In the genomic region with DNA sequence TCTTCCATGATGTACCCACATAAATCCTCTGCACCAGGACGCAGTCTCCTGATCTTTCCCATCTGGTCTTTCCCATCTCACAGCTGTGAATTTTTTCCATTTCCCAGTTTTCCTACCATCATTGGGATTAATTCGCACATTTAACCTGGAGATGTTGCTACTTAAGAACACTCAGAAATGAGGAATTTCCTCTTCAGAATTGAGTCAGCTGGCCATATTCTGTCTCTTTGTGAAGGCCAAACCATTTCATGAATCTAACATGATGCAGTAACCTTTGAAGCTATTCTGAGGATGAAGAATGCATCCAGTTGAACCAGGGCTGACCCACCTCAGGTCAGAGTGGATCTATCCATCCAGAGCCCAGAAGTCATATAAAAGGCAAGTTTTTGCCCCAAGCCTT, we compare ENCODE assay signal across 25 cellular contexts.
DNase-seq lines count a peak whose midpoint lies in the region; ATAC-seq, FAIRE-seq and TF ChIP-seq lines count a peak whose summit lies in the region.
"Had no signal": no experiment of that assay in that cellular context is flagged by ENCODE, and none has a peak within 500 bp of the region (broad histone marks: within the 10 kb centered on the region; RNA-seq: fewer than 3 reads in every experiment).

No MANE protein-coding gene starts in this region.

- TF ChIP-seq RAD21 in SK-N-SH (IDR thresholded peaks at IDR 0.05; ENCODE audit: low read length): no peak

- H2AFZ ChIP-seq in SK-N-SH (ENCODE audit: low read depth) (no peak overlapping the region), Loucy (ENCODE audit: low read length) (no peak overlapping the region)
- H2AFZ ChIP-seq: GM23338 had no signal

- WGBS in SK-N-SH (ENCODE audit: low lambda C conversion rate): 96% methylated on average over 2 of the region's 2 CpGs

- H3K79me2 ChIP-seq in SK-N-SH (ENCODE audit: insufficient read depth) (no peaks in the 10 kb centered on the region), Loucy (ENCODE audit: insufficient read depth, low read length) (no peaks in the 10 kb centered on the region; the same call in 1 of the 2 replicates)

- ATAC-seq in SK-N-SH treated with all-trans-retinoic acid at 6 μM for 48 hours: no peak
- ATAC-seq: GM23338 had no signal

- TF ChIP-seq CTCF in SK-N-SH (IDR thresholded peaks at IDR 0.05): no peak
- no peak for TF ChIP-seq CTCF in Loucy (conservative IDR thresholded peaks at IDR 0.05; ENCODE audit: low read length)
- no peak for TF ChIP-seq CTCF in foreskin fibroblast (IDR thresholded peaks at IDR 0.05; ENCODE audit: low read depth, low read length)
- TF ChIP-seq CTCF in dorsolateral prefrontal cortex (IDR thresholded peaks at IDR 0.05 in 54 of 56, conservative IDR thresholded peaks at IDR 0.05 in 2 of 56; ENCODE audit: low read depth in 1 of 56, partially characterized antibody in 56 of 56): no peak

- H3K36me3 ChIP-seq in SK-N-SH (replicated peaks in 1 of 2; ENCODE audit: control insufficient read depth in 1 of 2, insufficient read depth in 2 of 2, low read length in 1 of 2): no peaks in the 10 kb centered on the region
- no peaks in the 10 kb centered on the region; the same call in 1 of the 2 replicates for H3K36me3 ChIP-seq in Loucy (ENCODE audit: insufficient read depth, low read length)
- H3K36me3 ChIP-seq: Peyer's patch, SJCRH30 had no signal

- H3K9me3 ChIP-seq in SK-N-SH: no peaks in the 10 kb centered on the region
- no peaks in the 10 kb centered on the region for H3K9me3 ChIP-seq in Loucy (ENCODE audit: insufficient read depth, low read depth, low read length)
- H3K9me3 ChIP-seq: Peyer's patch, SJCRH30 had no signal

- H3K4me1 ChIP-seq in SK-N-SH (ENCODE audit: control insufficient read depth in 1 of 2, insufficient read depth in 2 of 2, low read depth in 1 of 2, low read length in 1 of 2): peaks cover 2 to 12% of the 10 kb centered on the region in 2 experiments; a peak in 2 of 4 replicates
- H3K4me1 ChIP-seq in Loucy (ENCODE audit: insufficient read depth, low read length, poor library complexity, severe bottlenecking): peaks cover 55% of the 10 kb centered on the region
- H3K4me1 ChIP-seq: SJCRH30 had no signal

- no peaks in the 10 kb centered on the region for H3K9me2 ChIP-seq in SK-N-SH
- no peaks in the 10 kb centered on the region for H3K9me2 ChIP-seq in Loucy (replicated peaks; ENCODE audit: low read depth, low read length)

- H3K27me3 ChIP-seq in SK-N-SH (ENCODE audit: insufficient read depth) (no peaks in the 10 kb centered on the region), Loucy (ENCODE audit: insufficient read depth, low read length, poor library complexity, severe bottlenecking) (no peaks in the 10 kb centered on the region), dorsolateral prefrontal cortex (no peaks in the 10 kb centered on the region)
- H3K27me3 ChIP-seq: Peyer's patch, SJCRH30 had no signal

- no peak for TF ChIP-seq EP300 in SK-N-SH (IDR thresholded peaks at IDR 0.05; ENCODE audit: borderline replicate concordance in 1 of 2, low read depth in 1 of 2, low read length in 1 of 2)

- TF ChIP-seq POLR2A in H54 (IDR thresholded peaks at IDR 0.05; ENCODE audit: low read depth, low read length): no peak

- CTCF ChIA-PET in SK-N-SH (lab: Yijun Ruan, JAX): interaction anchor here (0.6 to 1.2 kb wide), 2 partner anchors 12 to 842 kb away, joined by 3 read pairs; no protein-coding TSS in a partner anchor

- intact Hi-C loops in dorsolateral prefrontal cortex (cut with DNase I): no loop called here

- H3F3A ChIP-seq in SK-N-SH (replicated peaks; ENCODE audit: insufficient read depth) (no peaks in the 10 kb centered on the region), Loucy (ENCODE audit: low read depth) (no peaks in the 10 kb centered on the region)

- FAIRE-seq in H54 (lab: Jason Lieb, UNC): no peak
- FAIRE-seq: GM12892, HTR-8/SVneo had no signal

- peak overlapping the region in 1 of 2 experiments; percentile 23; a peak in 1 of 4 replicates for H3K27ac ChIP-seq in SK-N-SH (ENCODE audit: low read depth in 2 of 2, low read length in 1 of 2)
- no peak overlapping the region for H3K27ac ChIP-seq in dorsolateral prefrontal cortex
- H3K27ac ChIP-seq: 22Rv1, Peyer's patch, SJCRH30 had no signal

- H3K9ac ChIP-seq in SK-N-SH (no peak overlapping the region), Loucy (ENCODE audit: low read depth, low read length, poor library complexity, severe bottlenecking) (no peak overlapping the region)

- POLR2A ChIA-PET in SK-N-SH (lab: Yijun Ruan, JAX): no interaction called here

- H3K4me2 ChIP-seq in SK-N-SH: peak overlapping the region; percentile 13; the same call in 1 of the 2 replicates
- H3K4me2 ChIP-seq in Loucy (ENCODE audit: low read depth, low read length, poor library complexity, severe bottlenecking): peak overlapping the region; percentile 9
- H3K4me2 ChIP-seq: GM23338 had no signal

- H4K20me1 ChIP-seq in SK-N-SH (ENCODE audit: insufficient read depth) (no peaks in the 10 kb centered on the region), Loucy (ENCODE audit: insufficient read depth, low read length, poor library complexity, severe bottlenecking) (no peaks in the 10 kb centered on the region)

- DNase-seq in SK-N-SH (no peak), foreskin fibroblast (peak; percentile 30 to 39), NAMALWA (ENCODE audit: low spot score) (no peak), H54 (ENCODE audit: insufficient read length, low spot score) (no peak), cortex of kidney (lab: John Stamatoyannopoulos, UW) (no peak), dorsolateral prefrontal cortex (no peak)
- DNase-seq: ACHN, COR-L47, DMS 273 treated with DMSO at 0.1 percent for 48 hours, DMS79 treated with DMSO at 0.1 percent for 48 hours, HCEC 1CT, NCI-H1417, NCI-H1694 treated with DMSO at 0.1 percent for 48 hours, NCI-H2081 treated with DMSO at 0.1 percent for 48 hours, NCI-H2171 treated with DMSO at 0.1 percent for 48 hours, NCI-H524 treated with DMSO at 0.1 percent for 48 hours, NCI-H82, Peyer's patch, SJCRH30 had no signal

- H3K4me3 ChIP-seq in SK-N-SH (ENCODE audit: low read depth in 2 of 2, low read length in 1 of 2) (no peak overlapping the region), Loucy (ENCODE audit: low read length, poor library complexity, severe bottlenecking) (no peak overlapping the region), foreskin fibroblast (ENCODE audit: low read depth in 1 of 2, low read length in 2 of 2) (no peak overlapping the region), dorsolateral prefrontal cortex (no peak overlapping the region)
- H3K4me3 ChIP-seq: GM23338, Peyer's patch, SJCRH30 had no signal

TF ChIP-seq in SK-N-SH, 30 proteins besides CTCF, POLR2A, EP300 and RAD21 (continues in another document):
- TF ChIP-seq, protein P1, sequence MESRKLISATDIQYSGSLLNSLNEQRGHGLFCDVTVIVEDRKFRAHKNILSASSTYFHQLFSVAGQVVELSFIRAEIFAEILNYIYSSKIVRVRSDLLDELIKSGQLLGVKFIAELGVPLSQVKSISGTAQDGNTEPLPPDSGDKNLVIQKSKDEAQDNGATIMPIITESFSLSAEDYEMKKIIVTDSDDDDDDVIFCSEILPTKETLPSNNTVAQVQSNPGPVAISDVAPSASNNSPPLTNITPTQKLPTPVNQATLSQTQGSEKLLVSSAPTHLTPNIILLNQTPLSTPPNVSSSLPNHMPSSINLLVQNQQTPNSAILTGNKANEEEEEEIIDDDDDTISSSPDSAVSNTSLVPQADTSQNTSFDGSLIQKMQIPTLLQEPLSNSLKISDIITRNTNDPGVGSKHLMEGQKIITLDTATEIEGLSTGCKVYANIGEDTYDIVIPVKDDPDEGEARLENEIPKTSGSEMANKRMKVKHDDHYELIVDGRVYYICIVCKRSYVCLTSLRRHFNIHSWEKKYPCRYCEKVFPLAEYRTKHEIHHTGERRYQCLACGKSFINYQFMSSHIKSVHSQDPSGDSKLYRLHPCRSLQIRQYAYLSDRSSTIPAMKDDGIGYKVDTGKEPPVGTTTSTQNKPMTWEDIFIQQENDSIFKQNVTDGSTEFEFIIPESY (IDR thresholded peaks at IDR 0.05; ENCODE audit: borderline replicate concordance, low read depth): no peak
- TF ChIP-seq USF2 (IDR thresholded peaks at IDR 0.05; ENCODE audit: borderline replicate concordance, low read depth, low read length): no peak
- TF ChIP-seq TCF12 (IDR thresholded peaks at IDR 0.05): no peak

TF ChIP-seq in SK-N-SH treated with all-trans-retinoic acid at 6 μM for 48 hours, 23 proteins besides CTCF, POLR2A, EP300 and RAD21:
- TF ChIP-seq TOX (CRISPR knock-in tag; IDR thresholded peaks at IDR 0.05; ENCODE audit: borderline replicate concordance) (no peak), ARNTL (CRISPR knock-in tag; IDR thresholded peaks at IDR 0.05; ENCODE audit: borderline replicate concordance, low read depth) (no peak), CREB5 (CRISPR knock-in tag; IDR thresholded peaks at IDR 0.05; ENCODE audit: low read depth) (no peak), PPARA (CRISPR knock-in tag; IDR thresholded peaks at IDR 0.05; ENCODE audit: borderline replicate concordance) (no peak), ISL1 (CRISPR knock-in tag; IDR thresholded peaks at IDR 0.05) (no peak)

Comparison
In these comparisons a context has a peak if more than half of its experiments do, and no peak if none do; other contexts are left out.
1. DNase-seq: peak in foreskin fibroblast (2 of 2); none in SK-N-SH (single experiment), NAMALWA (single experiment), H54 (single experiment), cortex of kidney (single experiment) and dorsolateral prefrontal cortex (0 of 10).